In genomic region chr1:102105931-102106550, GRCh38 we compare ENCODE assay signal across 28 cellular contexts.
"Had no signal": no experiment of that assay in that cellular context is flagged by ENCODE, and none has a peak within 500 bp of the region (broad histone marks: within the 10 kb centered on the region; RNA-seq: fewer than 3 reads in every experiment).

No MANE protein-coding gene starts in this region.

- H3K36me3 Mint-ChIP-seq: activated CD4-positive, alpha-beta memory T cell treated with anti-CD3 and anti-CD28 coated beads for 36 hours; activated CD8-positive, alpha-beta memory T cell treated with anti-CD3 and anti-CD28 coated beads, Interleukin-2, amount 10 ng/mL, durations not matched to agents 7 days and 5 days; activated naive CD8-positive, alpha-beta T cell had no signal

- H3K4me3 Mint-ChIP-seq: activated B cell treated with CpG ODN at 0.5 μM for 24 hours; activated CD4-positive, alpha-beta memory T cell treated with anti-CD3 and anti-CD28 coated beads for 36 hours; activated CD8-positive, alpha-beta memory T cell treated with anti-CD3 and anti-CD28 coated beads, Interleukin-2, amount 10 ng/mL, durations not matched to agents 7 days and 5 days; activated CD8-positive, alpha-beta T cell treated with anti-CD3 and anti-CD28 coated beads, Interleukin-2, amount 10 ng/mL, durations not matched to agents 7 days and 5 days; activated naive CD8-positive, alpha-beta T cell; activated T-cell treated with anti-CD3 and anti-CD28 coated beads, Interleukin-2, amount 50 U/mL, for 72 hours; central memory CD8-positive, alpha-beta T cell; T-helper 17 cell; T-helper 2 cell treated with Interferon-gamma antibody and Interleukin-4, amounts not matched to agents 5 μg/mL and 100 μg/mL, for 36 hours had no signal

- H3K27me3 Mint-ChIP-seq: activated B cell treated with CpG ODN at 0.5 μM for 24 hours; activated CD4-positive, alpha-beta memory T cell treated with anti-CD3 and anti-CD28 coated beads for 36 hours; activated CD8-positive, alpha-beta memory T cell treated with anti-CD3 and anti-CD28 coated beads, Interleukin-2, amount 10 ng/mL, durations not matched to agents 7 days and 5 days; activated naive CD8-positive, alpha-beta T cell; central memory CD8-positive, alpha-beta T cell; T-helper 17 cell had no signal

- H3K36me3 ChIP-seq: brain microvascular endothelial cell, WERI-Rb-1 had no signal

- DNase-seq: activated B cell treated with CpG ODN at 0.5 μM for 24 hours; activated CD4-positive, alpha-beta memory T cell treated with anti-CD3 and anti-CD28 coated beads for 36 hours; activated CD4-positive, alpha-beta T cell treated with anti-CD3 and anti-CD28 coated beads for 48 hours; activated CD8-positive, alpha-beta memory T cell treated with anti-CD3 and anti-CD28 coated beads, Interleukin-2, amount 10 ng/mL, durations not matched to agents 7 days and 5 days; activated CD8-positive, alpha-beta memory T cell treated with anti-CD3 and anti-CD28 coated beads, Interleukin-2, amount 50 U/mL, for 4 hours; activated CD8-positive, alpha-beta T cell treated with anti-CD3 and anti-CD28 coated beads, Interleukin-2, amount 10 ng/mL, durations not matched to agents 7 days and 5 days; activated gamma-delta T cell; activated naive CD4-positive, alpha-beta T cell treated with anti-CD3 and anti-CD28 coated beads, Interleukin-2, amount 50 U/mL, for 16 hours; activated naive CD4-positive, alpha-beta T cell treated with Interleukin-2 at 50 U/mL for 16 hours; activated T-cell treated with anti-CD3 and anti-CD28 coated beads, Interleukin-2, amount 50 U/mL, for 1 hour; activated T-cell treated with anti-CD3 and anti-CD28 coated beads, Interleukin-2, amount 50 U/mL, for 72 hours; amniotic stem cell; anterior cingulate cortex; brain microvascular endothelial cell; dermis blood vessel endothelial cell; effector CD4-positive, alpha-beta T cell; foreskin fibroblast; head of caudate nucleus; T-helper 1 cell; T-helper 17 cell; T1000; WERI-Rb-1 had no signal

- H3K4me1 Mint-ChIP-seq: activated B cell treated with CpG ODN at 0.5 μM for 24 hours; activated CD8-positive, alpha-beta memory T cell treated with anti-CD3 and anti-CD28 coated beads, Interleukin-2, amount 10 ng/mL, durations not matched to agents 7 days and 5 days; central memory CD8-positive, alpha-beta T cell; T-helper 17 cell had no signal

- H3K27ac Mint-ChIP-seq: activated B cell treated with CpG ODN at 0.5 μM for 24 hours; activated CD4-positive, alpha-beta memory T cell treated with anti-CD3 and anti-CD28 coated beads for 36 hours; activated CD8-positive, alpha-beta memory T cell treated with anti-CD3 and anti-CD28 coated beads, Interleukin-2, amount 10 ng/mL, durations not matched to agents 7 days and 5 days; activated CD8-positive, alpha-beta T cell treated with anti-CD3 and anti-CD28 coated beads, Interleukin-2, amount 10 ng/mL, durations not matched to agents 7 days and 5 days; activated naive CD8-positive, alpha-beta T cell; activated T-cell treated with anti-CD3 and anti-CD28 coated beads, Interleukin-2, amount 50 U/mL, for 72 hours; T-helper 17 cell; T-helper 2 cell treated with Interferon-gamma antibody and Interleukin-4, amounts not matched to agents 5 μg/mL and 100 μg/mL, for 36 hours had no signal

- ATAC-seq: activated CD4-positive, CD25-positive, alpha-beta regulatory T cell treated with anti-CD3 and anti-CD28 coated beads, Interleukin-2, amount 50 U/mL, for 24 hours; activated CD8-positive, alpha-beta memory T cell treated with anti-CD3 and anti-CD28 coated beads, Interleukin-2, amount 10 ng/mL, durations not matched to agents 7 days and 5 days; activated CD8-positive, alpha-beta T cell treated with anti-CD3 and anti-CD28 coated beads, Interleukin-2, amount 10 ng/mL, durations not matched to agents 7 days and 5 days; activated T-cell treated with anti-CD3 and anti-CD28 coated beads, Interleukin-2, amount 50 U/mL, for 72 hours; esophagus mucosa; T-helper 17 cell had no signal

- H3K27me3 ChIP-seq: brain microvascular endothelial cell had no signal

- H3K4me3 ChIP-seq: coronary artery had no signal

- H3K9me3 Mint-ChIP-seq: activated T-cell treated with anti-CD3 and anti-CD28 coated beads, Interleukin-2, amount 50 U/mL, for 72 hours; T-helper 2 cell treated with Interferon-gamma antibody and Interleukin-4, amounts not matched to agents 5 μg/mL and 100 μg/mL, for 36 hours had no signal
